8 cellular contexts compared by ENCODE assay signal in genomic region chr14:35883677-35884293, GRCh38. TPM values are rescaled to one million over a fixed set of nuclear protein-coding genes. Genes with fewer than 3 reads are reported as not detected.
DNase-seq lines count a peak whose midpoint lies in the region; ATAC-seq and TF ChIP-seq lines count a peak whose summit lies in the region.

No MANE protein-coding gene starts in this region.

- POLR2A ChIA-PET in IMR-90 (lab: Charles Lee; ENCODE audit: unreplicated experiment), result interaction anchor here (0.6 kb wide), 1 partner anchor 1804 kb away, joined by 3 read pairs; no protein-coding TSS in a partner anchor

- no peaks in the 10 kb centered on the region for H3K79me1 ChIP-seq in IMR-90 (ENCODE audit: low read depth in 1 of 2, low read length in 2 of 2)

- H3K23ac ChIP-seq in IMR-90 (ENCODE audit: low read depth, low read length), result no peak overlapping the region

- no peak overlapping the region for H3K18ac ChIP-seq in IMR-90 (ENCODE audit: low read depth, low read length)

- H3K4me3 ChIP-seq in IMR-90 (ENCODE audit: insufficient read depth, low read depth, low read length) (no peak overlapping the region), fibroblast of the aortic adventitia (ENCODE audit: low read depth, low read length) (no peak overlapping the region), retinal pigment epithelial cell (ENCODE audit: low read length) (no peak overlapping the region)

- in situ Hi-C loops in IMR-90 (cut with MboI; ENCODE audit: low sequenced_read_pairs), result no loop called here

- no peak overlapping the region for H2BK15ac ChIP-seq in IMR-90 (ENCODE audit: low read depth, low read length)

- H3K27ac ChIP-seq in IMR-90 (ENCODE audit: insufficient read depth, low read length), result no peak overlapping the region

- H3K9ac ChIP-seq in IMR-90 (ENCODE audit: low read depth, low read length), result no peak overlapping the region

- H3K27ac Mint-ChIP-seq in activated CD8-positive, alpha-beta memory T cell treated with anti-CD3 and anti-CD28 coated beads, Interleukin-2, amount 10 ng/mL, durations not matched to agents 7 days and 5 days, result no peak overlapping the region

- no peak overlapping the region for H2AK5ac ChIP-seq in IMR-90 (ENCODE audit: low read depth, low read length)

- H3K36me3 ChIP-seq in IMR-90 (ENCODE audit: control insufficient read depth, insufficient read depth, low read length), result no peaks in the 10 kb centered on the region

- ATAC-seq in activated CD8-positive, alpha-beta memory T cell treated with anti-CD3 and anti-CD28 coated beads, Interleukin-2, amount 10 ng/mL, durations not matched to agents 7 days and 5 days, result peak; percentile 42
- peak; percentile 59 for ATAC-seq in IMR-90 (ENCODE audit: low read depth)

- dilution Hi-C loops in IMR-90 (cut with HindIII; ENCODE audit: low sequenced_read_pairs, unreplicated experiment), result no loop called here

- peaks cover 5% of the 10 kb centered on the region for H3K4me1 Mint-ChIP-seq in activated CD8-positive, alpha-beta memory T cell treated with anti-CD3 and anti-CD28 coated beads, Interleukin-2, amount 10 ng/mL, durations not matched to agents 7 days and 5 days

- H4K20me1 ChIP-seq in IMR-90 (ENCODE audit: insufficient read depth, low read length), result peaks cover 2% of the 10 kb centered on the region; the same call in 1 of the 2 replicates

- peaks cover 14% of the 10 kb centered on the region for H3K27me3 Mint-ChIP-seq in activated CD8-positive, alpha-beta memory T cell treated with anti-CD3 and anti-CD28 coated beads, Interleukin-2, amount 10 ng/mL, durations not matched to agents 7 days and 5 days

- no peak overlapping the region for H2AK9ac ChIP-seq in IMR-90 (replicated peaks; ENCODE audit: low read depth, low read length, poor library complexity)

- peak; percentile 45 for DNase-seq in activated CD8-positive, alpha-beta memory T cell treated with anti-CD3 and anti-CD28 coated beads, Interleukin-2, amount 10 ng/mL, durations not matched to agents 7 days and 5 days
- no peak for DNase-seq in activated CD8-positive, alpha-beta memory T cell treated with anti-CD3 and anti-CD28 coated beads, Interleukin-2, amount 50 U/mL, for 48 hours
- peak; percentile 18 for DNase-seq in IMR-90
- DNase-seq in SHP77 treated with DMSO at 0.1 percent for 48 hours (lab: John Stamatoyannopoulos, UW), result peak; percentile 22
- DNase-seq in fibroblast of the aortic adventitia (ENCODE audit: low read depth), result peak; percentile 40
- no peak for DNase-seq in retinal pigment epithelial cell (ENCODE audit: low read depth)
- DNase-seq in central memory CD4-positive, alpha-beta T cell, result no peak
- DNase-seq in activated CD4-positive, CD25-positive, alpha-beta regulatory T cell treated with anti-CD3 and anti-CD28 coated beads, Interleukin-2, amount 50 U/mL, for 72 hours, result no peak

- TF ChIP-seq POLR2A in IMR-90 (IDR thresholded peaks at IDR 0.05; ENCODE audit: low read depth, low read length), result no peak

- TF ChIP-seq RAD21 in IMR-90 (IDR thresholded peaks at IDR 0.05; ENCODE audit: low read length), result peak; percentile 33

- no peak overlapping the region for H4K91ac ChIP-seq in IMR-90 (ENCODE audit: insufficient read depth, low read depth, low read length)

- H3K9me3 ChIP-seq in IMR-90 (ENCODE audit: control insufficient read depth, insufficient read depth, low read length), result no peaks in the 10 kb centered on the region

- no TSS peak for BruUV-seq in IMR-90 (replicated peaks; lab: Mats Ljungman, UMichigan)

- H2BK20ac ChIP-seq in IMR-90 (ENCODE audit: low read depth, low read length), result no peak overlapping the region

- no peak overlapping the region for H3K56ac ChIP-seq in IMR-90 (ENCODE audit: extremely low read depth, insufficient read depth, low read length)

- H3K9me3 Mint-ChIP-seq in activated CD8-positive, alpha-beta memory T cell treated with anti-CD3 and anti-CD28 coated beads, Interleukin-2, amount 10 ng/mL, durations not matched to agents 7 days and 5 days (ENCODE audit: low read depth), result no peaks in the 10 kb centered on the region

- H3K14ac ChIP-seq in IMR-90 (replicated peaks; ENCODE audit: low read depth, low read length), result no peak overlapping the region

- H4K5ac ChIP-seq in IMR-90 (ENCODE audit: low read depth, low read length), result no peak overlapping the region

- no peak overlapping the region for H3K4me3 Mint-ChIP-seq in activated CD8-positive, alpha-beta memory T cell treated with anti-CD3 and anti-CD28 coated beads, Interleukin-2, amount 10 ng/mL, durations not matched to agents 7 days and 5 days

- H2AFZ ChIP-seq in IMR-90 (replicated peaks; ENCODE audit: low read length, poor library complexity), result no peak overlapping the region

- no peak overlapping the region for H2BK120ac ChIP-seq in IMR-90 (ENCODE audit: low read depth, low read length)

- no peaks in the 10 kb centered on the region for H3K9me1 ChIP-seq in IMR-90 (ENCODE audit: insufficient read depth, low read length)

- intact Hi-C loops in IMR-90 (cut with micrococcal nuclease), result loop anchor here (2.0 to 5.0 kb wide), 3 partner anchors 189 to 1059 kb away; no protein-coding TSS in a partner anchor

- no peak overlapping the region for H2BK5ac ChIP-seq in IMR-90 (ENCODE audit: low read depth, low read length, poor library complexity, severe bottlenecking)

- H3K4me1 ChIP-seq in IMR-90 (ENCODE audit: control insufficient read depth, insufficient read depth, low read length), result peaks cover 2% of the 10 kb centered on the region

- no peak overlapping the region for H3K4ac ChIP-seq in IMR-90 (ENCODE audit: low read depth, low read length)

- WGBS in IMR-90 (ENCODE audit: extremely low coverage in 2 of 2, insufficient read length in 1 of 2), 2 experiments, result no CpG with 5 or more reads among the region's 7 CpGs

- peak; percentile 65 for TF ChIP-seq CTCF in IMR-90 (conservative IDR thresholded peaks at IDR 0.05; ENCODE audit: low read depth, low read length)
- peak; percentile 74 for TF ChIP-seq CTCF in fibroblast of the aortic adventitia (IDR thresholded peaks at IDR 0.05; ENCODE audit: insufficient read depth, low read length)
- peak; percentile 76 for TF ChIP-seq CTCF in retinal pigment epithelial cell (conservative IDR thresholded peaks at IDR 0.05; ENCODE audit: low read depth, low read length)

- no peak overlapping the region for H4K8ac ChIP-seq in IMR-90 (ENCODE audit: low read depth in 2 of 2, low read length in 2 of 2)

- no peaks in the 10 kb centered on the region for H3K36me3 Mint-ChIP-seq in activated CD8-positive, alpha-beta memory T cell treated with anti-CD3 and anti-CD28 coated beads, Interleukin-2, amount 10 ng/mL, durations not matched to agents 7 days and 5 days

- no peak overlapping the region for H3K4me2 ChIP-seq in IMR-90 (ENCODE audit: low read depth, low read length)

- no peaks in the 10 kb centered on the region; the same call in 1 of the 2 replicates for H3K27me3 ChIP-seq in IMR-90 (ENCODE audit: control insufficient read depth, insufficient read depth, low read length)

- CTCF ChIA-PET in activated CD8-positive, alpha-beta memory T cell treated with anti-CD3 and anti-CD28 coated beads, Interleukin-2, amount 10 ng/mL, durations not matched to agents 7 days and 5 days (lab: Charles Lee), result interaction anchor here (0.8 to 3.8 kb wide), 11 partner anchors 14 to 490 kb away, joined by 3 to 51 read pairs (median 4); no protein-coding TSS in a partner anchor
- CTCF ChIA-PET in IMR-90 (lab: Yijun Ruan, JAX), result interaction anchor here (0.6 to 1.5 kb wide), 6 partner anchors 13 to 1832 kb away, joined by 3 to 6 read pairs (median 3); no protein-coding TSS in a partner anchor

TF ChIP-seq in IMR-90, 13 proteins besides CTCF, POLR2A, EP300 and RAD21:
- TF ChIP-seq SMC3 (IDR thresholded peaks at IDR 0.05; ENCODE audit: low read depth, low read length), result peak; percentile 46; the same call in 1 of the 2 replicates
- no peak for TF ChIP-seq CEBPB (IDR thresholded peaks at IDR 0.05; ENCODE audit: low read depth, low read length)

RNA-seq across cellular contexts. Expression of gene BRMS1L, which starts 57.6 kb away (rescaled TPM):
- 1 to 10 TPM; 4.0 to 5.3 TPM for total RNA-seq in activated CD8-positive, alpha-beta memory T cell treated with anti-CD3 and anti-CD28 coated beads, Interleukin-2, amount 10 ng/mL, durations not matched to agents 7 days and 5 days
- total RNA-seq in IMR-90 (2012; rRNA removed) (1.8 and 5.0 TPM in 2 replicates), fibroblast of the aortic adventitia (ENCODE audit: low replicate concordance) (3.8 and 5.6 TPM in 2 replicates)
- polyA plus RNA-seq in IMR-90 (2012; rRNA removed), result 3.2 and 6.2 TPM in 2 replicates
- polyA plus RNA-seq in IMR-90 (2012; cell fraction: cytosol; rRNA removed), result 0.96 and 7.3 TPM in 2 replicates
- 0.29 and 21.1 TPM in 2 replicates for polyA plus RNA-seq in IMR-90 (2012; cell fraction: nucleus; rRNA removed; ENCODE audit: low replicate concordance)

Comparison
In these comparisons a context has a peak if more than half of its experiments do, and no peak if none do; other contexts are left out.
1. DNase-seq: peak in activated CD8-positive, alpha-beta memory T cell treated with anti-CD3 and anti-CD28 coated beads, Interleukin-2, amount 10 ng/mL, durations not matched to agents 7 days and 5 days (single experiment), IMR-90 (single experiment), SHP77 treated with DMSO at 0.1 percent for 48 hours (single experiment) and fibroblast of the aortic adventitia (single experiment); none in activated CD8-positive, alpha-beta memory T cell treated with anti-CD3 and anti-CD28 coated beads, Interleukin-2, amount 50 U/mL, for 48 hours (single experiment), retinal pigment epithelial cell (single experiment), central memory CD4-positive, alpha-beta T cell (single experiment) and activated CD4-positive, CD25-positive, alpha-beta regulatory T cell treated with anti-CD3 and anti-CD28 coated beads, Interleukin-2, amount 50 U/mL, for 72 hours (single experiment).
2. Peak in every context shown above with its lines, with median percentiles within 50 percentile points of each other: CTCF ChIP-seq.